31 cellular contexts compared by ENCODE assay signal in genomic region chr7:155698633-155699032, GRCh38.
"Had no signal": no experiment of that assay in that cellular context is flagged by ENCODE, and none has a peak within 500 bp of the region (broad histone marks: within the 10 kb centered on the region; RNA-seq: fewer than 3 reads in every experiment).

No MANE protein-coding gene starts in this region.

- H3K9me3 ChIP-seq: ascending aorta, Peyer's patch, SJSA1 had no signal

- H3K27ac ChIP-seq: ascending aorta, cardiac muscle cell, Peyer's patch, SJSA1 had no signal

- H3K4me3 ChIP-seq: ascending aorta, cardiac muscle cell, Peyer's patch, SJSA1 had no signal

- DNase-seq: activated CD4-positive, alpha-beta T cell treated with anti-CD3 and anti-CD28 coated beads, Interleukin-2, amount 10 ng/mL, durations not matched to agents 24 days and 14 days; activated CD4-positive, alpha-beta T cell treated with anti-CD3 and anti-CD28 coated beads, Interleukin-2, amount 50 U/mL, for 4 hours; activated CD8-positive, alpha-beta T cell treated with anti-CD3 and anti-CD28 coated beads, Interleukin-2, amount 10 ng/mL, durations not matched to agents 7 days and 5 days; activated gamma-delta T cell; activated naive CD4-positive, alpha-beta T cell treated with Interleukin-2 at 50 U/mL for 16 hours; activated naive CD8-positive, alpha-beta T cell treated with anti-CD3 and anti-CD28 coated beads, Interleukin-2, amount 10 ng/mL, durations not matched to agents 7 days and 5 days; activated T-cell treated with anti-CD3 and anti-CD28 coated beads, Interleukin-2, amount 50 U/mL, for 24 hours; amygdala; Karpas-422; KBM-7; NCI-H1048; NCI-H1105 treated with DMSO at 0.1 percent for 48 hours; NCI-H1436; NCI-H1694; NCI-H2029; NCI-H2107; NCI-H2171; NCI-H510A; NCI-H526; NCI-H748 treated with DMSO at 0.1 percent for 48 hours; NK-92 treated with Interleukin-12 subunit alpha and Interleukin-12 subunit beta, amount 100 ng/mL, for 24 hours; PC-3; Peyer's patch; RPMI8226; SHP77 treated with DMSO at 0.1 percent for 48 hours; T-cell; T-helper 17 cell had no signal

- H3K4me1 ChIP-seq: ascending aorta had no signal

- ATAC-seq: activated CD8-positive, alpha-beta T cell treated with anti-CD3 and anti-CD28 coated beads, Interleukin-2, amount 10 ng/mL, durations not matched to agents 7 days and 5 days; PC-3; SK-N-SH treated with all-trans-retinoic acid at 6 μM for 48 hours; T-cell; T-helper 17 cell had no signal

- H3K27me3 ChIP-seq: ascending aorta, cardiac muscle cell, Peyer's patch, SJSA1 had no signal
